Comparison of ENCODE assay signal across 9 cellular contexts in the genomic region with DNA sequence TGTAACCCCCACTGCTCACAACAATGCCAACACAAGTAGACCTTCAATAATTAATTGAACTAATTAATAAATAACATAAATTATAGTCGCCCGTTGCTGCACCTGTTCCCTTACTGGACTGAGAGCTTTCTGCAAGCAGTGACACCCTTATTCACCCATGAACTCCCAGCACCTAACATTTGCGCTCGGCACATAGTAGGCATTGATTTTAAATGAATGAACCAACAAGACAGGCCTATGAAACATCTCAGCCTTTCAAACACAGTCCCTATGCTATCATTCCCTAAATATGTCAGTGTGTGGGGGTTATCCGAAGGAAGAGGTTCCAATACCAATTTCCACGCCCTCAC. TPM values are rescaled to one million over a fixed set of nuclear protein-coding genes. Genes with fewer than 3 reads are reported as not detected.
DNase-seq lines count a peak whose midpoint lies in the region; ATAC-seq and TF ChIP-seq lines count a peak whose summit lies in the region.
"Had no signal": no experiment of that assay in that cellular context is flagged by ENCODE, and none has a peak within 500 bp of the region (broad histone marks: within the 10 kb centered on the region; RNA-seq: fewer than 3 reads in every experiment).

No MANE protein-coding gene starts in this region.

- no peaks in the 10 kb centered on the region for H3K9me3 ChIP-seq in IMR-90 (ENCODE audit: control insufficient read depth, insufficient read depth, low read length)

- no peak overlapping the region for H2BK120ac ChIP-seq in IMR-90 (ENCODE audit: low read depth, low read length)

- no CpG with 5 or more reads among the region's 6 CpGs for WGBS in IMR-90 (ENCODE audit: extremely low coverage in 2 of 2, insufficient read length in 1 of 2), 2 experiments

- peak overlapping the region; percentile 37 for H3K4ac ChIP-seq in IMR-90 (ENCODE audit: low read depth, low read length)

- H4K8ac ChIP-seq in IMR-90 (ENCODE audit: low read depth in 2 of 2, low read length in 2 of 2) = peak overlapping the region; percentile 0 to 4; a peak in 1 of 4 replicates

- H3K36me3 ChIP-seq in ACC112 (ENCODE audit: insufficient read depth, low read length) = no peaks in the 10 kb centered on the region
- 0 out of 2 replicates have a peak, but pooled peaks cover 2% of the 10 kb centered on the region for H3K36me3 ChIP-seq in IMR-90 (ENCODE audit: control insufficient read depth, insufficient read depth, low read length)

- H3K18ac ChIP-seq in IMR-90 (ENCODE audit: low read depth, low read length) = no peak overlapping the region

- H4K20me1 ChIP-seq in IMR-90 (ENCODE audit: insufficient read depth, low read length) = peaks cover 31% of the 10 kb centered on the region

- H3K9me3 Mint-ChIP-seq in naive B cell = no peaks in the 10 kb centered on the region

- peak overlapping the region; percentile 100 for H3K4me2 ChIP-seq in IMR-90 (ENCODE audit: low read depth, low read length)

- peak overlapping the region; percentile 48; the same call in 1 of the 2 replicates for H2AK5ac ChIP-seq in IMR-90 (ENCODE audit: low read depth, low read length)

- H3K4me1 ChIP-seq in ACC112 (ENCODE audit: control insufficient read depth, insufficient read depth, low read length, unreplicated experiment) = peaks cover 20% of the 10 kb centered on the region
- H3K4me1 ChIP-seq in IMR-90 (ENCODE audit: control insufficient read depth, insufficient read depth, low read length) = peaks cover 11% of the 10 kb centered on the region

- H2AK9ac ChIP-seq in IMR-90 (replicated peaks; ENCODE audit: low read depth, low read length, poor library complexity) = peak overlapping the region; percentile 1

- no TSS peak for BruUV-seq in IMR-90 (replicated peaks; lab: Mats Ljungman, UMichigan)

- H3K9me1 ChIP-seq in IMR-90 (ENCODE audit: insufficient read depth, low read length) = peaks cover 16% of the 10 kb centered on the region

- H3K4me3 ChIP-seq in ACC112 (ENCODE audit: low read depth, low read length) (peak overlapping the region; percentile 83), IMR-90 (ENCODE audit: insufficient read depth, low read depth, low read length) (peak overlapping the region; percentile 99), choroid plexus epithelial cell (ENCODE audit: low read depth, low read length) (peak overlapping the region; percentile 86)

- H2BK20ac ChIP-seq in IMR-90 (ENCODE audit: low read depth, low read length) = no peak overlapping the region

- peak overlapping the region; percentile 90 to 97 (median 96) for H3K4me3 Mint-ChIP-seq in naive B cell

- no peak for TF ChIP-seq POLR2A in IMR-90 (IDR thresholded peaks at IDR 0.05; ENCODE audit: low read depth, low read length)

- TF ChIP-seq CTCF in IMR-90 (conservative IDR thresholded peaks at IDR 0.05; ENCODE audit: low read depth, low read length) = no peak
- TF ChIP-seq CTCF in choroid plexus epithelial cell (conservative IDR thresholded peaks at IDR 0.05; ENCODE audit: low read depth, low read length) = no peak

- H2AFZ ChIP-seq in ACC112 (ENCODE audit: low read length, unreplicated experiment) (peak overlapping the region; percentile 94), IMR-90 (replicated peaks; ENCODE audit: low read length, poor library complexity) (peak overlapping the region; percentile 9)

- H3K27me3 ChIP-seq in ACC112 (ENCODE audit: insufficient read depth, low read length) (no peaks in the 10 kb centered on the region), IMR-90 (ENCODE audit: control insufficient read depth, insufficient read depth, low read length) (no peaks in the 10 kb centered on the region)

- no peak overlapping the region for H4K91ac ChIP-seq in IMR-90 (ENCODE audit: insufficient read depth, low read depth, low read length)

- 0 out of 2 replicates have a peak overlapping the region, but pooled peaks have one; percentile 2 for H3K56ac ChIP-seq in IMR-90 (ENCODE audit: extremely low read depth, insufficient read depth, low read length)

- peak overlapping the region; percentile 35 for H3K14ac ChIP-seq in IMR-90 (replicated peaks; ENCODE audit: low read depth, low read length)

- POLR2A ChIA-PET in IMR-90 (lab: Charles Lee; ENCODE audit: unreplicated experiment) = no interaction called here

- in situ Hi-C loops in IMR-90 (cut with MboI; ENCODE audit: low sequenced_read_pairs) = no loop called here

- H3K23ac ChIP-seq in IMR-90 (ENCODE audit: low read depth, low read length) = peak overlapping the region; percentile 44; the same call in 1 of the 2 replicates

- peaks cover 22 to 64% of the 10 kb centered on the region in 2 experiments for H3K79me1 ChIP-seq in IMR-90 (ENCODE audit: low read depth in 1 of 2, low read length in 2 of 2)

- peak overlapping the region; percentile 55 for H2BK5ac ChIP-seq in IMR-90 (ENCODE audit: low read depth, low read length, poor library complexity, severe bottlenecking)

- H3K27ac ChIP-seq in ACC112 (ENCODE audit: low read depth, low read length) (no peak overlapping the region), IMR-90 (ENCODE audit: insufficient read depth, low read length) (no peak overlapping the region; the same call in 1 of the 2 replicates)

- DNase-seq in IMR-90 = no peak
- DNase-seq in choroid plexus epithelial cell (ENCODE audit: low read depth) = no peak
- DNase-seq in naive B cell = no peak
- DNase-seq in SW 1271 (lab: John Stamatoyannopoulos, UW) = no peak
- no peak for DNase-seq in NCI-H2227 (lab: John Stamatoyannopoulos, UW; ENCODE audit: unreplicated experiment)
- no peak for DNase-seq in SKM-1 (lab: John Stamatoyannopoulos, UW; ENCODE audit: unreplicated experiment)
- DNase-seq: cortex of kidney had no signal

- ATAC-seq in IMR-90 (ENCODE audit: low read depth) = no peak
- ATAC-seq in naive B cell (ENCODE audit: low read depth in 2 of 2) = no peak
- no peak for ATAC-seq in GM18870 (IDR thresholded peaks at IDR 0.05; ENCODE audit: unreplicated experiment)

- no peaks in the 10 kb centered on the region for H3K36me3 Mint-ChIP-seq in naive B cell

- peak overlapping the region; percentile 65 to 98 (median 96) for H3K27ac Mint-ChIP-seq in naive B cell

- no peak overlapping the region for H2BK15ac ChIP-seq in IMR-90 (ENCODE audit: low read depth, low read length)

- dilution Hi-C loops in IMR-90 (cut with HindIII; ENCODE audit: low sequenced_read_pairs, unreplicated experiment) = no loop called here

- intact Hi-C loops in IMR-90 (cut with micrococcal nuclease) = loop anchor here (5.0 to 10.0 kb wide), 3 partner anchors 63 to 295 kb away; a partner anchor contains a TSS

- no peak overlapping the region for H4K5ac ChIP-seq in IMR-90 (ENCODE audit: low read depth, low read length)

- peaks cover 65% of the 10 kb centered on the region for H3K79me2 ChIP-seq in ACC112 (ENCODE audit: control insufficient read depth, insufficient read depth, low read length, unreplicated experiment)

- H3K9ac ChIP-seq in IMR-90 (ENCODE audit: low read depth, low read length) = peak overlapping the region; percentile 93

- no peaks in the 10 kb centered on the region for H3K27me3 Mint-ChIP-seq in naive B cell

- no peak for TF ChIP-seq RAD21 in IMR-90 (IDR thresholded peaks at IDR 0.05; ENCODE audit: low read length)

- peaks cover 62 to 84% (median 79%) of the 10 kb centered on the region in 3 donors for H3K4me1 Mint-ChIP-seq in naive B cell

- CTCF ChIA-PET in IMR-90 (lab: Yijun Ruan, JAX) = no interaction called here

TF ChIP-seq in IMR-90, 13 proteins besides CTCF, POLR2A, EP300 and RAD21:
- TF ChIP-seq SMC3 (IDR thresholded peaks at IDR 0.05; ENCODE audit: low read depth, low read length) = no peak
- TF ChIP-seq NFE2L2 (IDR thresholded peaks at IDR 0.05; ENCODE audit: low read depth, low read length) = no peak
- TF ChIP-seq RCOR1 (IDR thresholded peaks at IDR 0.05; ENCODE audit: insufficient replicate concordance, low read length) = no peak

RNA-seq across cellular contexts. Expression of a gene that starts 1.1 kb away (rescaled TPM):
- total RNA-seq in IMR-90 (2012; rRNA removed) = 25.1 and 48.3 TPM in 2 replicates
- polyA plus RNA-seq in IMR-90 (2012; rRNA removed) = 20.8 and 27.3 TPM in 2 replicates
- polyA plus RNA-seq in IMR-90 (2012; cell fraction: cytosol; rRNA removed) = 3.1 and 5.3 TPM in 2 replicates
- polyA plus RNA-seq in IMR-90 (2012; cell fraction: nucleus; rRNA removed; ENCODE audit: low replicate concordance) = 0.92 and 9.1 TPM in 2 replicates
- polyA plus RNA-seq in naive B cell (ENCODE audit: low read depth in 6 of 6) = 100 to 1,000 TPM in 1 of 6 donors, 10 to 100 TPM in 5; 55.7 to 112 (median 62.1) TPM

RNA-seq across cellular contexts. Expression of a gene that starts 1.3 kb away (rescaled TPM):
- 0.83 and 1.1 TPM in 2 replicates for total RNA-seq in IMR-90 (2012; rRNA removed)
- 0.73 and 0.96 TPM in 2 replicates for polyA plus RNA-seq in IMR-90 (2012; rRNA removed)
- 0.19 and 0.27 TPM in 2 replicates for polyA plus RNA-seq in IMR-90 (2012; cell fraction: cytosol; rRNA removed)
- 1.2 and 3.7 TPM in 2 replicates for polyA plus RNA-seq in IMR-90 (2012; cell fraction: nucleus; rRNA removed; ENCODE audit: low replicate concordance)
- 1 to 10 TPM in 2 of 6 donors, under 1 TPM in 4; 0.10 to 3.5 (median 0.86) TPM for polyA plus RNA-seq in naive B cell (ENCODE audit: low read depth in 6 of 6)
